Comparison of ENCODE assay signal across 19 cellular contexts in genomic region chr19:47820410-47820809, GRCh38. TPM values are rescaled to one million over a fixed set of nuclear protein-coding genes. Genes with fewer than 3 reads are reported as not detected.
DNase-seq lines count a peak whose midpoint lies in the region; ATAC-seq and TF ChIP-seq lines count a peak whose summit lies in the region.
"Had no signal": no experiment of that assay in that cellular context is flagged by ENCODE, and none has a peak within 500 bp of the region (broad histone marks: within the 10 kb centered on the region; RNA-seq: fewer than 3 reads in every experiment).

No MANE protein-coding gene starts in this region.

- POLR2A ChIA-PET in WTC11 (lab: Charles Lee): interaction anchor here (0.7 to 1.3 kb wide), 2 partner anchors 29 to 42 kb away, joined by 4 to 5 read pairs; partner anchors contain the start of gene SELENOW

- H3K9me3 ChIP-seq in cardiac muscle cell (ENCODE audit: low read depth): no peaks in the 10 kb centered on the region
- H3K9me3 ChIP-seq: BLaER1 treated with 17β-estradiol and CSF1 and Interleukin-3, amounts not matched to agents 10 nM and 100 nM had no signal

- H3K36me3 Mint-ChIP-seq in WTC11: 0 out of 2 replicates have a peak, but pooled peaks cover 2% of the 10 kb centered on the region
- H3K36me3 Mint-ChIP-seq in mesothelial cell of epicardium: no peaks in the 10 kb centered on the region
- H3K36me3 Mint-ChIP-seq in type B pancreatic cell: no peaks in the 10 kb centered on the region

- H3K27me3 Mint-ChIP-seq in WTC11 (ENCODE audit: low read depth) (no peaks in the 10 kb centered on the region), mesothelial cell of epicardium (ENCODE audit: low read depth) (peaks cover 15% of the 10 kb centered on the region), type B pancreatic cell (peaks cover 35% of the 10 kb centered on the region)

- H3K4me3 ChIP-seq in cardiac muscle cell: no peak overlapping the region
- H3K4me3 ChIP-seq: BLaER1 treated with 17β-estradiol and CSF1 and Interleukin-3, amounts not matched to agents 10 nM and 100 nM had no signal

- intact Hi-C loops in left ventricle myocardium superior (cut with micrococcal nuclease): no loop called here

- no peaks in the 10 kb centered on the region for H3K36me3 ChIP-seq in cardiac muscle cell
- H3K36me3 ChIP-seq: BLaER1 treated with 17β-estradiol and CSF1 and Interleukin-3, amounts not matched to agents 10 nM and 100 nM had no signal

- no peak overlapping the region for H3K4me3 Mint-ChIP-seq in WTC11
- no peak overlapping the region for H3K4me3 Mint-ChIP-seq in mesothelial cell of epicardium
- no peak overlapping the region for H3K4me3 Mint-ChIP-seq in type B pancreatic cell

- H3K4me1 ChIP-seq in cardiac muscle cell (ENCODE audit: low read depth): peaks cover 11% of the 10 kb centered on the region

- CTCF ChIA-PET in WTC11 (lab: Charles Lee): interaction anchor here (0.6 to 2.8 kb wide), 10 partner anchors 8 to 507 kb away, joined by 3 to 20 read pairs (median 4); partner anchors contain the start of gene EHD2

- TF ChIP-seq CTCF in cardiac muscle cell (IDR thresholded peaks at IDR 0.05; ENCODE audit: low read depth, low read length) (no peak), WTC11 (IDR thresholded peaks at IDR 0.05) (no peak), mesothelial cell of epicardium (IDR thresholded peaks at IDR 0.05; ENCODE audit: unreplicated experiment) (no peak), type B pancreatic cell (conservative IDR thresholded peaks at IDR 0.05) (no peak)

- H3K27ac Mint-ChIP-seq in WTC11 (0 out of 2 replicates have a peak overlapping the region, but pooled peaks have one; percentile 40), mesothelial cell of epicardium (peak overlapping the region; percentile 41), type B pancreatic cell (peak overlapping the region; percentile 24)

- no peak for ATAC-seq in left ventricle myocardium superior
- no peak for ATAC-seq in WTC11

- DNase-seq in cardiac muscle cell (ENCODE audit: low read depth in 1 of 2, low spot score in 1 of 2) (no peak), left ventricle myocardium superior (no peak), WTC11 (ENCODE audit: low spot score) (no peak), mesothelial cell of epicardium (ENCODE audit: low spot score in 2 of 2, unreplicated experiment in 2 of 2) (no peak), type B pancreatic cell (ENCODE audit: extremely low spot score, unreplicated experiment) (no peak), NCI-H1436 treated with DMSO at 0.1 percent for 48 hours (lab: John Stamatoyannopoulos, UW) (no peak), T-helper 1 cell (no peak)
- no peak for DNase-seq in central memory CD4-positive, alpha-beta T cell
- DNase-seq: COR-L47, DMS153, EL, NCI-H1694, NCI-H2107, NCI-H226, NCI-H69, SHP77 had no signal

- H3K9me3 Mint-ChIP-seq in WTC11 (peaks cover 4% of the 10 kb centered on the region; the same call in 1 of the 2 replicates), mesothelial cell of epicardium (no peaks in the 10 kb centered on the region), type B pancreatic cell (no peaks in the 10 kb centered on the region)

- peak overlapping the region; percentile 69 for H3K27ac ChIP-seq in cardiac muscle cell
- H3K27ac ChIP-seq: 22Rv1; BLaER1 treated with 17β-estradiol and CSF1 and Interleukin-3, amounts not matched to agents 10 nM and 100 nM; HL-60 had no signal

- H3K4me1 Mint-ChIP-seq in WTC11: peaks cover 34% of the 10 kb centered on the region
- H3K4me1 Mint-ChIP-seq in mesothelial cell of epicardium: peaks cover 16% of the 10 kb centered on the region
- peaks cover 22% of the 10 kb centered on the region for H3K4me1 Mint-ChIP-seq in type B pancreatic cell (ENCODE audit: unreplicated experiment)

- no peaks in the 10 kb centered on the region for H3K27me3 ChIP-seq in cardiac muscle cell

TF ChIP-seq in WTC11, 78 proteins besides CTCF, POLR2A, EP300 and RAD21 (continues in another document):
- no peak for TF ChIP-seq PRDM15 (CRISPR knock-in tag; IDR thresholded peaks at IDR 0.05)
- TF ChIP-seq ZNF219 (CRISPR knock-in tag; IDR thresholded peaks at IDR 0.05; ENCODE audit: borderline replicate concordance): no peak
- no peak for TF ChIP-seq FOXK1 (CRISPR knock-in tag; IDR thresholded peaks at IDR 0.05)
- TF ChIP-seq ATF6 (CRISPR knock-in tag; IDR thresholded peaks at IDR 0.05): no peak
- TF ChIP-seq E2F4 (CRISPR knock-in tag; IDR thresholded peaks at IDR 0.05; ENCODE audit: borderline replicate concordance, low read depth): no peak
- TF ChIP-seq ZMAT4 (CRISPR knock-in tag; IDR thresholded peaks at IDR 0.05): no peak

RNA-seq across cellular contexts. Expression of gene CRX, which starts 1.3 kb away (rescaled TPM):
- 0.11 and 0.15 TPM in 2 replicates for total RNA-seq in cardiac muscle cell
- polyA plus RNA-seq in cardiac muscle cell: 0.04 and 0.06 TPM in 2 replicates
- not detected for total RNA-seq in left ventricle myocardium superior
- total RNA-seq in WTC11 (2021): 0.17 to 0.53 TPM (median 0.25 TPM) in 3 replicates
- total RNA-seq in mesothelial cell of epicardium: not detected in 3 replicates
- total RNA-seq in type B pancreatic cell (ENCODE audit: low replicate concordance): not detected in 2 replicates

RNA-seq across cellular contexts. Expression of gene TPRX1, which starts 16.1 kb away (rescaled TPM):
- not detected in 2 replicates for total RNA-seq in cardiac muscle cell
- polyA plus RNA-seq in cardiac muscle cell: not detected in 2 replicates
- total RNA-seq in left ventricle myocardium superior: not detected
- not detected in 3 replicates for total RNA-seq in WTC11 (2021)
- total RNA-seq in mesothelial cell of epicardium: not detected in 3 replicates
- not detected in 2 replicates for total RNA-seq in type B pancreatic cell (ENCODE audit: low replicate concordance)

RNA-seq across cellular contexts. Expression of gene TPRX2, which starts 38.6 kb away (rescaled TPM):
- total RNA-seq in cardiac muscle cell: not detected in 2 replicates
- not detected in 2 replicates for polyA plus RNA-seq in cardiac muscle cell
- not detected for total RNA-seq in left ventricle myocardium superior
- not detected in 3 replicates for total RNA-seq in WTC11 (2021)
- total RNA-seq in mesothelial cell of epicardium: not detected in 3 replicates
- not detected in 2 replicates for total RNA-seq in type B pancreatic cell (ENCODE audit: low replicate concordance)

RNA-seq across cellular contexts. Expression of gene SELENOW, which starts 41.9 kb away (rescaled TPM):
- total RNA-seq in cardiac muscle cell (1,194 and 1,690 TPM in 2 replicates), left ventricle myocardium superior (1,300 TPM), WTC11 (2021) (391 to 430 TPM (median 422 TPM) in 3 replicates), mesothelial cell of epicardium (113 to 127 TPM (median 117 TPM) in 3 replicates), type B pancreatic cell (ENCODE audit: low replicate concordance) (109 and 117 TPM in 2 replicates)
- 1,855 and 2,152 TPM in 2 replicates for polyA plus RNA-seq in cardiac muscle cell
